Comparison of ENCODE assay signal across 7 cellular contexts in genomic region chr17:70763018-70763417, GRCh38.
"Had no signal": no experiment of that assay in that cellular context is flagged by ENCODE, and none has a peak within 500 bp of the region (broad histone marks: within the 10 kb centered on the region; RNA-seq: fewer than 3 reads in every experiment).

No MANE protein-coding gene starts in this region.

- DNase-seq: GDM1, GF-D8 had no signal

- FAIRE-seq: G401.6, GM12891, GM12892, GM18507, GM19239 had no signal
